8 cellular contexts compared by ENCODE assay signal in the genomic region with DNA sequence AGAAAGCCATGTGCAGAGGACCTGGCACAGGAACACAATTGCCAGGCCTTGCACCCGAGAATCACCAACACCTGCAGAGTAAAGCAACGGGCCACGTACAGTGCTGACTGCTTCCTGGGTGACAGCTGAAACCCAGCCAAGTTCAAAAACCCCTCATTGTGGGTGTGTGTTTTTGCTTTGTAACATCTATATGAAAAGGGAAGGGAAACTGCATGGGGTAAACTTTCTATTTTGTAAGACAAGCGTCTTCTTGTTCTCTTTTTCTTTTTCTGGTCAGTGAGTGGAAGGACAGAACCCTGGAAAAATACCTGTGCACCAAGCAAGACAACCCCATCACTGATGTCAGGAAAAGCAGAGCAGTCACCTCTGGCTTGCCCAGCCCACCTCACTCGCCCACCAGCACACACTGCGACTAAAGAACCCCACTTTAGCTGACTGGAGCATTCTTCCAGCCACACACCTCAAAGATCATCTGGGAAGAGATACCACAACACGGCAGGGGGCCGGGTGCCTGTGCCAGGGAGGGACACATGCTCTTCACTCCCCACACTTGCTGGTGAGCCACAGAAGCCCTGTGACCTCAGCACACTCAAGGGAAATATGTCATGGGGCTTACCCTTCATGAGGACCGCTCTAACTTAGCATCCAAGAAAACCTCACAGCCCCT.
DNase-seq lines count a peak whose midpoint lies in the region; ATAC-seq, FAIRE-seq and TF ChIP-seq lines count a peak whose summit lies in the region.

No MANE protein-coding gene starts in this region.

- peak; percentile 82 for DNase-seq in GM20000 (ENCODE audit: low spot score)
- DNase-seq in astrocyte (ENCODE audit: low read depth): no peak
- DNase-seq in GOT3 (lab: John Stamatoyannopoulos, UW): no peak
- no peak for DNase-seq in A673 (ENCODE audit: low spot score)
- DNase-seq in AML-193 (lab: John Stamatoyannopoulos, UW): no peak
- DNase-seq in chondrocyte (ENCODE audit: low spot score): no peak

- no peaks in the 10 kb centered on the region for H3K27me3 ChIP-seq in astrocyte (ENCODE audit: insufficient read depth, low read length)
- H3K27me3 ChIP-seq in A673 (replicated peaks; ENCODE audit: insufficient read depth, low read depth, low read length, poor library complexity): no peaks in the 10 kb centered on the region

- H3K9me3 ChIP-seq in astrocyte (ENCODE audit: insufficient read depth, low read depth, low read length) (no peaks in the 10 kb centered on the region), A673 (ENCODE audit: low read depth, low read length, poor library complexity, severe bottlenecking) (no peaks in the 10 kb centered on the region)

- peaks cover 10% of the 10 kb centered on the region for H3K9me3 Mint-ChIP-seq in astrocyte (ENCODE audit: unreplicated experiment)
- peaks cover 5% of the 10 kb centered on the region for H3K9me3 Mint-ChIP-seq in chondrocyte (ENCODE audit: low read depth)

- intact Hi-C loops in A673 (cut with micrococcal nuclease; ENCODE audit: unreplicated experiment): no loop called here

- H3K4me2 ChIP-seq in astrocyte (ENCODE audit: low read length): no peak overlapping the region

- H3K4me3 ChIP-seq in astrocyte (ENCODE audit: insufficient read depth, low read depth, low read length): no peak overlapping the region
- H3K4me3 ChIP-seq in A673 (ENCODE audit: low read depth, low read length, poor library complexity, severe bottlenecking): no peak overlapping the region

- peak; percentile 86 for ATAC-seq in GM18508 (IDR thresholded peaks at IDR 0.05; ENCODE audit: insufficient read depth, unreplicated experiment)
- ATAC-seq in HG03460 (IDR thresholded peaks at IDR 0.05; ENCODE audit: unreplicated experiment): peak; percentile 80

- H3K27me3 Mint-ChIP-seq in astrocyte (ENCODE audit: low read depth, unreplicated experiment): peaks cover 5% of the 10 kb centered on the region
- peaks cover 4% of the 10 kb centered on the region for H3K27me3 Mint-ChIP-seq in chondrocyte (ENCODE audit: low read depth)

- H3K27ac Mint-ChIP-seq in astrocyte (ENCODE audit: unreplicated experiment): peak overlapping the region; percentile 70
- no peak overlapping the region for H3K27ac Mint-ChIP-seq in chondrocyte (ENCODE audit: unreplicated experiment)

- H4K20me1 ChIP-seq in astrocyte (ENCODE audit: insufficient read depth, low read length): no peaks in the 10 kb centered on the region

- CTCF ChIA-PET in A673 (lab: Charles Lee): no interaction called here

- no peak overlapping the region for H3K4me3 Mint-ChIP-seq in astrocyte (ENCODE audit: unreplicated experiment)
- no peak overlapping the region for H3K4me3 Mint-ChIP-seq in chondrocyte (ENCODE audit: unreplicated experiment)

- H3K79me2 ChIP-seq in astrocyte (ENCODE audit: insufficient read depth, low read length): no peaks in the 10 kb centered on the region

- POLR2A ChIA-PET in A673 (lab: Charles Lee; ENCODE audit: low non-redundant PET): interaction anchor here (0.7 kb wide), 1 partner anchor 727 kb away, joined by 7 read pairs; no protein-coding TSS in a partner anchor

- no peak for FAIRE-seq in astrocyte (lab: Jason Lieb, UNC)

- no TSS peak for BruUV-seq in A673 (replicated peaks; lab: Mats Ljungman, UMichigan)

- H3K36me3 ChIP-seq in astrocyte (ENCODE audit: insufficient read depth, low read length): no peaks in the 10 kb centered on the region
- H3K36me3 ChIP-seq in A673 (ENCODE audit: insufficient read depth, low read length, poor library complexity, severe bottlenecking): no peaks in the 10 kb centered on the region

- no peak overlapping the region for H2AFZ ChIP-seq in astrocyte (ENCODE audit: low read depth, low read length)

- no peak overlapping the region for H3K27ac ChIP-seq in astrocyte (ENCODE audit: low read depth, low read length)
- no peak overlapping the region for H3K27ac ChIP-seq in A673 (ENCODE audit: low read depth, low read length, poor library complexity, severe bottlenecking)

- TF ChIP-seq CTCF in GM20000 (IDR thresholded peaks at IDR 0.05; ENCODE audit: extremely low read depth, missing control alignments) (no peak), astrocyte (IDR thresholded peaks at IDR 0.05; ENCODE audit: insufficient read depth, low read depth, low read length) (no peak), A673 (conservative IDR thresholded peaks at IDR 0.05; ENCODE audit: low read depth, low read length) (no peak), chondrocyte (IDR thresholded peaks at IDR 0.05) (no peak)

- H3K9ac ChIP-seq in astrocyte (ENCODE audit: low read length): no peak overlapping the region

- H3K4me1 ChIP-seq in astrocyte (ENCODE audit: insufficient read depth, low read length) (peaks cover 6% of the 10 kb centered on the region), A673 (ENCODE audit: insufficient read depth, low read length, poor library complexity, severe bottlenecking) (no peaks in the 10 kb centered on the region)

- H3K36me3 Mint-ChIP-seq in astrocyte (ENCODE audit: low read depth, unreplicated experiment) (no peaks in the 10 kb centered on the region), chondrocyte (ENCODE audit: low read depth) (peaks cover 2% of the 10 kb centered on the region)

- H3K4me1 Mint-ChIP-seq in astrocyte (ENCODE audit: low read depth, unreplicated experiment): peaks cover 23% of the 10 kb centered on the region
- peaks cover 30% of the 10 kb centered on the region for H3K4me1 Mint-ChIP-seq in chondrocyte (ENCODE audit: low read depth)
